ENCODE assay signal across 21 cellular contexts in genomic region chr4:21830272-21830671, GRCh38.
"Had no signal": no experiment of that assay in that cellular context is flagged by ENCODE, and none has a peak within 500 bp of the region (broad histone marks: within the 10 kb centered on the region; RNA-seq: fewer than 3 reads in every experiment).

No MANE protein-coding gene starts in this region.

- H3K27me3 ChIP-seq: cardiac muscle cell, dorsolateral prefrontal cortex, gastrocnemius medialis, right atrium auricular region, tibial nerve had no signal

- H3K36me3 ChIP-seq: cardiac muscle cell, gastrocnemius medialis, right atrium auricular region, tibial nerve, WERI-Rb-1 had no signal

- H3K27ac ChIP-seq: cardiac muscle cell, dorsolateral prefrontal cortex, gastrocnemius medialis, right atrium auricular region, tibial nerve, WERI-Rb-1 had no signal

- ATAC-seq: gastrocnemius medialis; left lobe of liver; stimulated activated naive CD8-positive, alpha-beta T cell treated with anti-CD3 and anti-CD28 coated beads, Interleukin-15, Interleukin-2, amounts not matched to agents 100 U/mL and 50 U/mL, for 24 hours had no signal

- H3K4me3 ChIP-seq: cardiac muscle cell, dorsolateral prefrontal cortex, gastrocnemius medialis, lung, right atrium auricular region, tibial nerve had no signal

- H3K27ac Mint-ChIP-seq: activated CD4-positive, alpha-beta memory T cell treated with anti-CD3 and anti-CD28 coated beads for 36 hours; activated naive CD8-positive, alpha-beta T cell; endodermal cell; naive B cell had no signal

- H3K4me1 ChIP-seq: gastrocnemius medialis, right atrium auricular region, tibial nerve had no signal

- DNase-seq: activated CD4-positive, alpha-beta memory T cell treated with anti-CD3 and anti-CD28 coated beads for 36 hours; activated T-cell treated with anti-CD3 and anti-CD28 coated beads for 4 hours; amniotic stem cell; dorsolateral prefrontal cortex; endodermal cell; gastrocnemius medialis; head of caudate nucleus; kidney; naive B cell; stimulated activated CD4-positive, alpha-beta T cell treated with anti-CD3 and anti-CD28 coated beads, Interleukin-2, amount 100 ng/mL, for 24 hours; stimulated activated naive CD8-positive, alpha-beta T cell treated with anti-CD3 and anti-CD28 coated beads, Interleukin-15, Interleukin-2, amounts not matched to agents 100 U/mL and 50 U/mL, for 24 hours; substantia nigra; T-helper 2 cell; WERI-Rb-1 had no signal

- H3K4me1 Mint-ChIP-seq: endodermal cell, naive B cell, neural crest cell had no signal

- H3K9me3 ChIP-seq: gastrocnemius medialis had no signal

- H3K4me3 Mint-ChIP-seq: activated CD4-positive, alpha-beta memory T cell treated with anti-CD3 and anti-CD28 coated beads for 36 hours; activated naive CD8-positive, alpha-beta T cell; endodermal cell; naive B cell; neural crest cell had no signal

- H3K36me3 Mint-ChIP-seq: activated CD4-positive, alpha-beta memory T cell treated with anti-CD3 and anti-CD28 coated beads for 36 hours; activated naive CD8-positive, alpha-beta T cell; naive B cell had no signal

- H3K27me3 Mint-ChIP-seq: activated CD4-positive, alpha-beta memory T cell treated with anti-CD3 and anti-CD28 coated beads for 36 hours; activated naive CD8-positive, alpha-beta T cell; naive B cell had no signal
